Comparison of ENCODE assay signal across 7 cellular contexts in genomic region chr9:21993893-21994525, GRCh38. TPM values are rescaled to one million over a fixed set of nuclear protein-coding genes. Genes with fewer than 3 reads are reported as not detected.
A peak's percentile ranks its signal among the peaks of the same experiment; 100 is the strongest.
DNase-seq lines count a peak whose midpoint lies in the region; ATAC-seq, FAIRE-seq and TF ChIP-seq lines count a peak whose summit lies in the region.

Gene CDKN2A (minus strand): TSS chr9:21994392.

- H3K9ac ChIP-seq in MM.1S (ENCODE audit: low read length) (no peak within 1 kb of the TSS), H1 (replicated peaks in 1 of 4; ENCODE audit: extremely low read depth in 1 of 4, low read depth in 3 of 4, low read length in 3 of 4) (no peak within 1 kb of the TSS)

- H2BK15ac ChIP-seq in H1 (ENCODE audit: low read length) = no peak within 1 kb of the TSS

- no peak within 1 kb of the TSS for H4K91ac ChIP-seq in H1 (replicated peaks; ENCODE audit: insufficient read length, low read length)

- H4K5ac ChIP-seq in H1 (ENCODE audit: insufficient read length, low read depth, low read length) = no peak within 1 kb of the TSS

- no peak for TF ChIP-seq EP300 in H1 (IDR thresholded peaks at IDR 0.05; ENCODE audit: borderline replicate concordance in 1 of 2, low read depth in 2 of 2, low read length in 2 of 2)

- H2AFZ ChIP-seq in MM.1S (ENCODE audit: low read length) = no peak within 1 kb of the TSS
- H2AFZ ChIP-seq in H1 (ENCODE audit: low read length) = no peak within 1 kb of the TSS

- no peak within 1 kb of the TSS for H4K8ac ChIP-seq in H1 (ENCODE audit: extremely low read depth, insufficient read depth, low read length)

- no peak for TF ChIP-seq RAD21 in H1 (IDR thresholded peaks at IDR 0.05 in 1 of 2, conservative IDR thresholded peaks at IDR 0.05 in 1 of 2; ENCODE audit: low read depth in 2 of 2, low read length in 2 of 2)

- CTCF ChIA-PET in H1 (lab: Charles Lee; ENCODE audit: partially characterized antibody) = interaction anchor here (0.6 to 6.5 kb wide), 7 partner anchors 13 to 181 kb away, joined by 3 to 46 read pairs (median 4); partner anchors contain the start of gene CDKN2B

- H3K4me3 ChIP-seq in HAP-1 = peak within 1 kb of the TSS; percentile 82
- H3K4me3 ChIP-seq in MM.1S (ENCODE audit: low read length) = no peak within 1 kb of the TSS
- peak within 1 kb of the TSS; percentile 93 for H3K4me3 ChIP-seq in WI38 (ENCODE audit: low read depth, low read length)
- H3K4me3 ChIP-seq in H1 (ENCODE audit: extremely low read depth in 1 of 4, insufficient read depth in 2 of 4, low read depth in 3 of 4, low read length in 4 of 4) = peak within 1 kb of the TSS; percentile 47 to 80 (median 75)
- peak within 1 kb of the TSS; percentile 45 for H3K4me3 ChIP-seq in mucosa of descending colon
- peak within 1 kb of the TSS; percentile 64 to 72 for H3K4me3 ChIP-seq in aorta (ENCODE audit: low read length in 2 of 2)

- DNase-seq in HAP-1 (ENCODE audit: low spot score in 2 of 2) (peak; percentile 78 to 90), MM.1S (no peak), H1 (ENCODE audit: low read depth in 1 of 2, low spot score in 2 of 2) (peak in 1 of 2 experiments; percentile 72), mucosa of descending colon (peak; percentile 49 to 78 (median 71)), aorta (peak; percentile 55 to 80)

- H3K23me2 ChIP-seq in H1 (ENCODE audit: low read depth, low read length) = peaks cover 26% of the 10 kb centered on the region

- no peaks in the 10 kb centered on the region for H3K9me3 ChIP-seq in HAP-1
- H3K9me3 ChIP-seq in MM.1S (replicated peaks; ENCODE audit: insufficient read depth, low read length) = no peaks in the 10 kb centered on the region
- no peaks in the 10 kb centered on the region for H3K9me3 ChIP-seq in H1 (ENCODE audit: insufficient read depth in 2 of 2, low read depth in 1 of 2, low read length in 1 of 2)
- no peaks in the 10 kb centered on the region for H3K9me3 ChIP-seq in mucosa of descending colon
- no peaks in the 10 kb centered on the region for H3K9me3 ChIP-seq in aorta (ENCODE audit: control insufficient read depth, low read length)

- 2% methylated on average over 29 of the region's 52 CpGs; no CpG with 5 or more reads in 1 of the 2 experiments for WGBS in H1 (ENCODE audit: extremely low coverage in 1 of 2, insufficient coverage in 1 of 2, insufficient read length in 1 of 2, insufficient replicate concordance in 2 of 2, low coverage in 1 of 2, low lambda C conversion rate in 2 of 2, missing lambda C conversion rate in 1 of 2), 2 experiments
- 9 to 13% methylated on average over 41 to 52 of the region's 52 CpGs for WGBS in aorta, 2 donors

- no peak within 1 kb of the TSS for H2BK20ac ChIP-seq in H1 (ENCODE audit: low read length)

- no peak within 1 kb of the TSS for H3K4ac ChIP-seq in H1 (replicated peaks; ENCODE audit: insufficient read length, low read depth, low read length)

- H3K79me2 ChIP-seq in MM.1S (ENCODE audit: low read length) = no peaks in the 10 kb centered on the region
- no peaks in the 10 kb centered on the region for H3K79me2 ChIP-seq in H1 (ENCODE audit: control insufficient read depth in 1 of 2, insufficient read depth in 2 of 2, low read length in 2 of 2)

- no peak within 1 kb of the TSS; the same call in 1 of the 2 replicates for H3K18ac ChIP-seq in H1 (ENCODE audit: extremely low read depth, low read length)

- no peak within 1 kb of the TSS for H2AK5ac ChIP-seq in H1 (ENCODE audit: low read depth, low read length)

- H2BK12ac ChIP-seq in H1 (ENCODE audit: low read depth, low read length) = peak within 1 kb of the TSS; percentile 62; the same call in 1 of the 2 replicates

- H3K36me3 ChIP-seq in HAP-1 (replicated peaks) = 0 out of 2 replicates have a peak, but pooled peaks cover 4% of the 10 kb centered on the region
- H3K36me3 ChIP-seq in MM.1S (replicated peaks; ENCODE audit: insufficient read depth, low read length) = no peaks in the 10 kb centered on the region
- no peaks in the 10 kb centered on the region for H3K36me3 ChIP-seq in H1 (ENCODE audit: control insufficient read depth in 2 of 4, insufficient read depth in 4 of 4, low read length in 3 of 4)
- H3K36me3 ChIP-seq in mucosa of descending colon (ENCODE audit: low read depth) = no peaks in the 10 kb centered on the region
- H3K36me3 ChIP-seq in aorta (ENCODE audit: control insufficient read depth in 1 of 2, insufficient read depth in 2 of 2, low read length in 1 of 2) = no peaks in the 10 kb centered on the region

- H3K9me2 ChIP-seq in MM.1S (replicated peaks; ENCODE audit: insufficient read depth, low read length) = no peaks in the 10 kb centered on the region

- peaks cover 27% of the 10 kb centered on the region for H3K4me1 ChIP-seq in HAP-1
- H3K4me1 ChIP-seq in MM.1S (ENCODE audit: low read length) = no peaks in the 10 kb centered on the region
- H3K4me1 ChIP-seq in H1 (replicated peaks in 1 of 4; ENCODE audit: control insufficient read depth in 3 of 4, insufficient read depth in 4 of 4, low read length in 3 of 4) = peaks cover 6 to 30% (median 13%) of the 10 kb centered on the region in 4 experiments; a peak in 6 of 7 replicates
- peaks cover 5% of the 10 kb centered on the region for H3K4me1 ChIP-seq in mucosa of descending colon (ENCODE audit: low read depth)
- H3K4me1 ChIP-seq in aorta (ENCODE audit: control insufficient read depth in 1 of 2, insufficient read depth in 2 of 2, low read length in 2 of 2) = no peaks in the 10 kb centered on the region

- no peak within 1 kb of the TSS for H2BK5ac ChIP-seq in H1 (ENCODE audit: low read depth, low read length)

- no peak within 1 kb of the TSS for H2BK120ac ChIP-seq in H1 (replicated peaks; ENCODE audit: low read depth, low read length)

- POLR2A ChIA-PET in H1 (lab: Charles Lee; ENCODE audit: partially characterized antibody) = interaction anchor here (1.9 to 2.1 kb wide), 2 partner anchors 14 to 25 kb away, joined by 5 to 10 read pairs; partner anchors contain the start of gene CDKN2B

- H3K79me1 ChIP-seq in H1 (ENCODE audit: low read depth, low read length) = no peaks in the 10 kb centered on the region

- H3K27ac ChIP-seq in MM.1S (ENCODE audit: low read length) (peak within 1 kb of the TSS; percentile 16; the same call in 1 of the 2 replicates), H1 (ENCODE audit: low read depth, low read length) (no peak within 1 kb of the TSS), aorta (ENCODE audit: low read depth in 1 of 2, low read length in 2 of 2) (no peak within 1 kb of the TSS)

- ATAC-seq in GM18499 (IDR thresholded peaks at IDR 0.05; ENCODE audit: insufficient read depth, unreplicated experiment) (peak; percentile 26), mucosa of descending colon (peak; percentile 72), aorta (ENCODE audit: low FRiP score) (peak; percentile 40)

- H3F3A ChIP-seq in MM.1S (ENCODE audit: insufficient read depth, low read length) = no peaks in the 10 kb centered on the region

- TF ChIP-seq CTCF in MM.1S (IDR thresholded peaks at IDR 0.05; ENCODE audit: low read length) (no peak), WI38 (IDR thresholded peaks at IDR 0.05; ENCODE audit: low read depth, low read length) (no peak), H1 (IDR thresholded peaks at IDR 0.05; ENCODE audit: control extremely low read depth in 1 of 3, insufficient read depth in 1 of 3, low read depth in 1 of 3, low read length in 3 of 3) (peak in 1 of 3 experiments; percentile 4; a peak in 1 of 4 replicates), mucosa of descending colon (IDR thresholded peaks at IDR 0.05) (no peak)

- in situ Hi-C loops in HAP-1 (cut with MboI; ENCODE audit: low sequenced_read_pairs) = loop anchor here (10.0 to 25.0 kb wide), 2 partner anchors 179 to 443 kb away; partner anchors contain the start of gene DMRTA1

- TF ChIP-seq POLR2A in H1 (IDR thresholded peaks at IDR 0.05; ENCODE audit: control extremely low read depth in 1 of 2, low read depth in 2 of 2, low read length in 2 of 2) = no peak

- no peak within 1 kb of the TSS for H3K56ac ChIP-seq in H1 (replicated peaks; ENCODE audit: insufficient read length, low read depth, low read length)

- H3K4me2 ChIP-seq in MM.1S (ENCODE audit: low read depth, low read length) = no peak within 1 kb of the TSS
- H3K4me2 ChIP-seq in H1 (ENCODE audit: insufficient read depth in 1 of 2, low read depth in 2 of 2, low read length in 2 of 2) = peak within 1 kb of the TSS; percentile 86 to 95

- H3K27me3 ChIP-seq in HAP-1 (ENCODE audit: low read depth) = no peaks in the 10 kb centered on the region
- no peaks in the 10 kb centered on the region for H3K27me3 ChIP-seq in MM.1S (replicated peaks; ENCODE audit: insufficient read depth, low read length)
- peaks cover 38 to 85% (median 66%) of the 10 kb centered on the region in 4 experiments for H3K27me3 ChIP-seq in H1 (replicated peaks in 1 of 4; ENCODE audit: control insufficient read depth in 3 of 4, extremely low read depth in 1 of 4, insufficient read depth in 3 of 4, low read length in 3 of 4)
- H3K27me3 ChIP-seq in aorta (ENCODE audit: control insufficient read depth in 1 of 2, insufficient read depth in 2 of 2, low read length in 1 of 2) = no peaks in the 10 kb centered on the region

- FAIRE-seq in H1 (lab: Jason Lieb, UNC) = no peak

- H3K14ac ChIP-seq in H1 (ENCODE audit: insufficient read length) = no peak within 1 kb of the TSS

- no peak within 1 kb of the TSS for H3K23ac ChIP-seq in H1 (ENCODE audit: insufficient read length)

- no peaks in the 10 kb centered on the region for H4K20me1 ChIP-seq in MM.1S (ENCODE audit: insufficient read depth, low read length)
- H4K20me1 ChIP-seq in H1 (replicated peaks in 1 of 2; ENCODE audit: control insufficient read depth in 1 of 2, insufficient read depth in 2 of 2, low read length in 2 of 2) = peaks cover 0 to 13% of the 10 kb centered on the region in 2 experiments

- intact Hi-C loops in mucosa of descending colon (cut with DNase I, micrococcal nuclease) (no loop called here), aorta (cut with DNase I) (no loop called here)

TF ChIP-seq in H1, 55 proteins besides CTCF, POLR2A, EP300 and RAD21 (continues in another document):
- TF ChIP-seq BCL11A (IDR thresholded peaks at IDR 0.05; ENCODE audit: low read depth in 2 of 2, low read length in 2 of 2) (no peak), GABPA (IDR thresholded peaks at IDR 0.05; ENCODE audit: borderline replicate concordance, insufficient read depth, low read length) (0 out of 2 replicates have a peak, but pooled peaks have one; percentile 25), ASH2L (IDR thresholded peaks at IDR 0.05; ENCODE audit: low read length) (no peak), KDM4A (IDR thresholded peaks at IDR 0.05; ENCODE audit: low read depth, low read length, severe bottlenecking) (peak; percentile 69)

RNA-seq across cellular contexts. Expression of gene CDKN2A, which starts in this region (rescaled TPM):
- total RNA-seq in H1 (2021; fragmentation: NEBNext Ultra II Directional; extraction: Animal tissue kit (Norgen Biotek cat#: 25700)) = 0.69 and 0.73 TPM in 2 replicates
- polyA plus RNA-seq in H1 (2011; rRNA removed) (0.51 and 0.91 TPM in 2 replicates), aorta (1 to 10 TPM; 6.8 to 9.4 TPM)
- 0.52 TPM for polyA plus RNA-seq in H1 (2011; cell fraction: cytosol; rRNA removed)
- 0.50 TPM for polyA plus RNA-seq in H1 (2011; cell fraction: nucleus; rRNA removed)
- 0.21 to 0.46 TPM (median 0.37 TPM) in 3 of 4 replicates, not detected in the other for polyA plus RNA-seq in H1 (2012, experiment 1 of 2)
- 0.56 TPM for polyA plus RNA-seq in H1 (2012, experiment 2 of 2)
- polyA plus RNA-seq in H1 (2013, experiment 1 of 2) = 0.85 TPM
- 0.77 TPM for polyA plus RNA-seq in H1 (2013, experiment 2 of 2)
- polyA minus RNA-seq in H1 (2011; rRNA and poly(A)+ RNA removed) = not detected in 2 replicates
- 1.1 TPM for polyA minus RNA-seq in H1 (2011; cell fraction: cytosol; rRNA and poly(A)+ RNA removed)
- polyA minus RNA-seq in H1 (2011; cell fraction: nucleus; rRNA and poly(A)+ RNA removed) = 3.7 TPM
- total RNA-seq in mucosa of descending colon (1 to 10 TPM; 1.0 to 3.6 (median 1.2) TPM), aorta (1 to 10 TPM; 2.3 to 3.8 TPM)
